ENCODE assay signal across 8 cellular contexts in genomic region chr18:48940854-48941531, GRCh38. TPM values are rescaled to one million over a fixed set of nuclear protein-coding genes. Genes with fewer than 3 reads are reported as not detected.
DNase-seq lines count a peak whose midpoint lies in the region; ATAC-seq and TF ChIP-seq lines count a peak whose summit lies in the region.

No MANE protein-coding gene starts in this region.

- peak; percentile 54 for ATAC-seq in GM19455 (IDR thresholded peaks at IDR 0.05; ENCODE audit: unreplicated experiment)
- no peak for ATAC-seq in left colon

- H3K27me3 ChIP-seq in Loucy (ENCODE audit: insufficient read depth, low read length, poor library complexity, severe bottlenecking): no peaks in the 10 kb centered on the region
- no peaks in the 10 kb centered on the region for H3K27me3 ChIP-seq in right atrium auricular region

- TF ChIP-seq CTCF in Loucy (conservative IDR thresholded peaks at IDR 0.05; ENCODE audit: low read length): no peak
- TF ChIP-seq CTCF in right atrium auricular region (IDR thresholded peaks at IDR 0.05): no peak

- peaks cover 92% of the 10 kb centered on the region for H4K20me1 ChIP-seq in Loucy (ENCODE audit: insufficient read depth, low read length, poor library complexity, severe bottlenecking)

- peaks cover 11% of the 10 kb centered on the region for H3F3A ChIP-seq in Loucy (ENCODE audit: low read depth)

- no peak overlapping the region for H3K9ac ChIP-seq in Loucy (ENCODE audit: low read depth, low read length, poor library complexity, severe bottlenecking)

- peaks cover 94% of the 10 kb centered on the region for H3K79me2 ChIP-seq in Loucy (ENCODE audit: insufficient read depth, low read length)

- peak overlapping the region; percentile 98 to 99 for H3K27ac ChIP-seq in right atrium auricular region

- peak overlapping the region; percentile 82 for H3K4me2 ChIP-seq in Loucy (ENCODE audit: low read depth, low read length, poor library complexity, severe bottlenecking)

- intact Hi-C loops in left colon (cut with DNase I, micrococcal nuclease): no loop called here

- peaks cover 74% of the 10 kb centered on the region for H3K4me1 ChIP-seq in Loucy (ENCODE audit: insufficient read depth, low read length, poor library complexity, severe bottlenecking)
- H3K4me1 ChIP-seq in right atrium auricular region: peaks cover 0 to 100% of the 10 kb centered on the region in 2 donors

- H3K9me3 ChIP-seq in Loucy (ENCODE audit: insufficient read depth, low read depth, low read length) (no peaks in the 10 kb centered on the region), right atrium auricular region (no peaks in the 10 kb centered on the region)

- H3K36me3 ChIP-seq in Loucy (ENCODE audit: insufficient read depth, low read length) (peaks cover 60% of the 10 kb centered on the region; the same call in 1 of the 2 replicates), right atrium auricular region (peaks cover 21% of the 10 kb centered on the region)

- H3K4me3 ChIP-seq in Loucy (ENCODE audit: low read length, poor library complexity, severe bottlenecking) (peak overlapping the region; percentile 54), right atrium auricular region (no peak overlapping the region)

- H2AFZ ChIP-seq in Loucy (ENCODE audit: low read length): no peak overlapping the region

- no peaks in the 10 kb centered on the region for H3K9me2 ChIP-seq in Loucy (replicated peaks; ENCODE audit: low read depth, low read length)

- peak; percentile 63 for DNase-seq in activated T-cell treated with anti-CD3 and anti-CD28 coated beads for 4 hours
- DNase-seq in right atrium auricular region (ENCODE audit: low spot score): no peak
- peak in 2 of 3 experiments; percentile 53 to 69 for DNase-seq in stimulated activated CD4-positive, alpha-beta T cell treated with anti-CD3 and anti-CD28 coated beads, TNF-alpha, amount 100 ng/mL, for 4 hours (ENCODE audit: low read depth in 3 of 3)
- no peak for DNase-seq in foreskin melanocyte
- DNase-seq in NCI-H748 (lab: John Stamatoyannopoulos, UW; ENCODE audit: unreplicated experiment): no peak
- no peak for DNase-seq in left colon

RNA-seq across cellular contexts. Expression of gene SMAD7, which starts 9.8 kb away (rescaled TPM):
- total RNA-seq in right atrium auricular region (10 to 100 TPM; 55.1 to 98.1 TPM), left colon (10 to 100 TPM; 36.4 to 50.0 TPM)

Comparison
In these comparisons a context has a peak if more than half of its experiments do, and no peak if none do; other contexts are left out.
1. DNase-seq: peak in activated T-cell treated with anti-CD3 and anti-CD28 coated beads for 4 hours (single experiment) and stimulated activated CD4-positive, alpha-beta T cell treated with anti-CD3 and anti-CD28 coated beads, TNF-alpha, amount 100 ng/mL, for 4 hours (2 of 3); none in right atrium auricular region (single experiment), foreskin melanocyte (single experiment), NCI-H748 (single experiment) and left colon (0 of 2).